Comparison of ENCODE assay signal across 11 cellular contexts in genomic region chr1:172287207-172287606, GRCh38.
A peak's percentile ranks its signal among the peaks of the same experiment; 100 is the strongest.
DNase-seq lines count a peak whose midpoint lies in the region; ATAC-seq and TF ChIP-seq lines count a peak whose summit lies in the region.
"Had no signal": no experiment of that assay in that cellular context is flagged by ENCODE, and none has a peak within 500 bp of the region (broad histone marks: within the 10 kb centered on the region; RNA-seq: fewer than 3 reads in every experiment).

No MANE protein-coding gene starts in this region.

- H3K36me3 Mint-ChIP-seq in chondrocyte (ENCODE audit: low read depth) = no peaks in the 10 kb centered on the region
- H3K36me3 Mint-ChIP-seq: stimulated activated memory B cell treated with anti-CD40 and anti-IgM and Interleukin-4, amounts not matched to agents 10 μg/mL and 1 μg/mL and 100 μg/mL, for 72 hours had no signal

- TF ChIP-seq CTCF in chondrocyte (IDR thresholded peaks at IDR 0.05) = no peak
- no peak for TF ChIP-seq CTCF in lower leg skin (IDR thresholded peaks at IDR 0.05)
- no peak for TF ChIP-seq CTCF in thoracic aorta (IDR thresholded peaks at IDR 0.05)

- H3K36me3 ChIP-seq in thoracic aorta = no peaks in the 10 kb centered on the region
- H3K36me3 ChIP-seq: right lobe of liver had no signal

- peaks cover 37% of the 10 kb centered on the region for H3K4me1 Mint-ChIP-seq in chondrocyte (ENCODE audit: low read depth)
- H3K4me1 Mint-ChIP-seq: stimulated activated memory B cell treated with anti-CD40 and anti-IgM and Interleukin-4, amounts not matched to agents 10 μg/mL and 1 μg/mL and 100 μg/mL, for 72 hours had no signal

- no peak for TF ChIP-seq POLR2A in lower leg skin (IDR thresholded peaks at IDR 0.05)

- no peak for ATAC-seq in thoracic aorta (ENCODE audit: insufficient number of reproducible peaks, low FRiP score, low read depth)
- ATAC-seq: activated CD8-positive, alpha-beta T cell treated with anti-CD3 and anti-CD28 coated beads, Interleukin-2, amount 10 ng/mL, durations not matched to agents 7 days and 5 days; stimulated activated memory B cell treated with anti-CD40 and anti-IgM and Interleukin-4, amounts not matched to agents 10 μg/mL and 1 μg/mL and 100 μg/mL, for 72 hours had no signal

- peak overlapping the region; percentile 36 to 50 for H3K27ac ChIP-seq in thoracic aorta
- H3K27ac ChIP-seq: right lobe of liver had no signal

- no peak overlapping the region for H3K4me3 Mint-ChIP-seq in chondrocyte (ENCODE audit: unreplicated experiment)
- H3K4me3 Mint-ChIP-seq: activated CD8-positive, alpha-beta T cell treated with anti-CD3 and anti-CD28 coated beads, Interleukin-2, amount 10 ng/mL, durations not matched to agents 7 days and 5 days; stimulated activated memory B cell treated with anti-CD40 and anti-IgM and Interleukin-4, amounts not matched to agents 10 μg/mL and 1 μg/mL and 100 μg/mL, for 72 hours had no signal

- intact Hi-C loops in lower leg skin (cut with DNase I; ENCODE audit: low total_unique reads) = no loop called here

- H3K4me1 ChIP-seq in thoracic aorta (ENCODE audit: control insufficient read depth in 1 of 2, low read depth in 2 of 2) = peaks cover 7 to 10% of the 10 kb centered on the region in 2 donors
- H3K4me1 ChIP-seq: right lobe of liver had no signal

- H3K9me3 ChIP-seq in thoracic aorta = no peaks in the 10 kb centered on the region
- H3K9me3 ChIP-seq: right lobe of liver had no signal

- no peaks in the 10 kb centered on the region for H3K27me3 ChIP-seq in thoracic aorta (replicated peaks; ENCODE audit: insufficient read depth)
- H3K27me3 ChIP-seq: right lobe of liver had no signal

- H3K27ac Mint-ChIP-seq in chondrocyte (ENCODE audit: unreplicated experiment) = peak overlapping the region; percentile 77
- H3K27ac Mint-ChIP-seq: activated CD8-positive, alpha-beta T cell treated with anti-CD3 and anti-CD28 coated beads, Interleukin-2, amount 10 ng/mL, durations not matched to agents 7 days and 5 days; stimulated activated memory B cell treated with anti-CD40 and anti-IgM and Interleukin-4, amounts not matched to agents 10 μg/mL and 1 μg/mL and 100 μg/mL, for 72 hours had no signal

- no peaks in the 10 kb centered on the region for H3K9me3 Mint-ChIP-seq in chondrocyte (ENCODE audit: low read depth)
- H3K9me3 Mint-ChIP-seq: stimulated activated memory B cell treated with anti-CD40 and anti-IgM and Interleukin-4, amounts not matched to agents 10 μg/mL and 1 μg/mL and 100 μg/mL, for 72 hours had no signal

- peak; percentile 41 for DNase-seq in NCI-H226
- DNase-seq in chondrocyte (ENCODE audit: low spot score) = no peak
- peak; percentile 76 to 93 for DNase-seq in lower leg skin (ENCODE audit: low spot score in 2 of 2)
- DNase-seq in thoracic aorta (ENCODE audit: low spot score) = peak; percentile 47
- no peak for DNase-seq in NCI-H2227 treated with DMSO at 0.1 percent for 48 hours (lab: John Stamatoyannopoulos, UW)
- DNase-seq in NCI-H526 treated with DMSO at 0.1 percent for 48 hours (lab: John Stamatoyannopoulos, UW) = no peak
- no peak for DNase-seq in effector CD8-positive, alpha-beta T cell (lab: John Stamatoyannopoulos, UW)
- DNase-seq: activated CD8-positive, alpha-beta T cell treated with anti-CD3 and anti-CD28 coated beads, Interleukin-2, amount 10 ng/mL, durations not matched to agents 7 days and 5 days; NCI-H1048 had no signal

- H3K4me3 ChIP-seq in lower leg skin (ENCODE audit: low read depth, poor library complexity, severe bottlenecking) (no peak overlapping the region), thoracic aorta (no peak overlapping the region)
- H3K4me3 ChIP-seq: right lobe of liver had no signal

- H3K27me3 Mint-ChIP-seq in chondrocyte (ENCODE audit: low read depth) = no peaks in the 10 kb centered on the region
- H3K27me3 Mint-ChIP-seq: stimulated activated memory B cell treated with anti-CD40 and anti-IgM and Interleukin-4, amounts not matched to agents 10 μg/mL and 1 μg/mL and 100 μg/mL, for 72 hours had no signal

Comparison
In these comparisons a context has a peak if more than half of its experiments do, and no peak if none do; other contexts are left out.
1. DNase-seq: peak in NCI-H226 (single experiment), lower leg skin (2 of 2) and thoracic aorta (single experiment); none in chondrocyte (single experiment), NCI-H2227 treated with DMSO at 0.1 percent for 48 hours (single experiment), NCI-H526 treated with DMSO at 0.1 percent for 48 hours (single experiment) and effector CD8-positive, alpha-beta T cell (single experiment).